8 cellular contexts compared by ENCODE assay signal in genomic region chr10:86711957-86712708, GRCh38. TPM values are rescaled to one million over a fixed set of nuclear protein-coding genes. Genes with fewer than 3 reads are reported as not detected.
DNase-seq lines count a peak whose midpoint lies in the region; ATAC-seq and TF ChIP-seq lines count a peak whose summit lies in the region.

No MANE protein-coding gene starts in this region.

- dilution Hi-C loops in mammary epithelial cell (cut with HindIII; ENCODE audit: low sequenced_read_pairs) = no loop called here

- no peak for TF ChIP-seq POLR2A in stomach (IDR thresholded peaks at IDR 0.05)

- in situ Hi-C loops in mammary epithelial cell (cut with MboI; ENCODE audit: low sequenced_read_pairs in 2 of 2) = no loop called here

- H3K9me3 ChIP-seq in CD8-positive, alpha-beta memory T cell (ENCODE audit: low read length) = no peaks in the 10 kb centered on the region
- no peaks in the 10 kb centered on the region for H3K9me3 ChIP-seq in mammary epithelial cell (replicated peaks; ENCODE audit: insufficient read depth, low read length)
- no peaks in the 10 kb centered on the region for H3K9me3 ChIP-seq in stomach

- H3K27ac ChIP-seq in CD8-positive, alpha-beta memory T cell (ENCODE audit: low read depth, low read length) = peak overlapping the region; percentile 43
- peak overlapping the region; percentile 48 for H3K27ac ChIP-seq in mammary epithelial cell (ENCODE audit: insufficient read depth, low read depth, low read length)
- peak overlapping the region; percentile 91 to 99 (median 96) for H3K27ac ChIP-seq in stomach

- CTCF ChIA-PET in CD8-positive, alpha-beta memory T cell (lab: Charles Lee) = interaction anchor here (1.4 to 1.9 kb wide), 2 partner anchors 18 to 188 kb away, joined by 5 to 9 read pairs; no protein-coding TSS in a partner anchor
- CTCF ChIA-PET in mammary epithelial cell (lab: Charles Lee; ENCODE audit: low non-redundant PET) = interaction anchor here (0.5 to 0.6 kb wide), 2 partner anchors 45 to 154 kb away, joined by 3 to 5 read pairs; no protein-coding TSS in a partner anchor

- WGBS in mammary epithelial cell (ENCODE audit: low coverage, missing lambda C conversion rate) = 17% methylated on average over 28 of the region's 32 CpGs
- WGBS in stomach, 5 donors = 13 to 17% (median 14%) methylated on average over 32 of the region's 32 CpGs

- POLR2A ChIA-PET in CD8-positive, alpha-beta memory T cell (lab: Charles Lee) = interaction anchor here (0.6 to 1.5 kb wide), 3 partner anchors 256 to 319 kb away, joined by 3 to 5 read pairs (median 5); partner anchors contain the start of gene ADIRF

- peak overlapping the region; percentile 100 for H2AFZ ChIP-seq in mammary epithelial cell (ENCODE audit: low read depth, low read length)

- H3K4me3 Mint-ChIP-seq in CD8-positive, alpha-beta memory T cell = peak overlapping the region; percentile 81 to 93 (median 85)

- no peaks in the 10 kb centered on the region for H3K36me3 Mint-ChIP-seq in CD8-positive, alpha-beta memory T cell

- intact Hi-C loops in mammary epithelial cell (cut with micrococcal nuclease) = loop anchor here (1.0 to 2.0 kb wide), 3 partner anchors 45 to 249 kb away; no protein-coding TSS in a partner anchor
- intact Hi-C loops in left colon (cut with DNase I, micrococcal nuclease) = no loop called here
- intact Hi-C loops in stomach (cut with DNase I; ENCODE audit: low total_unique reads) = no loop called here

- peak overlapping the region; percentile 73 for H3K9ac ChIP-seq in mammary epithelial cell (ENCODE audit: insufficient read depth, low read length)

- no peak for TF ChIP-seq CTCF in mammary epithelial cell (conservative IDR thresholded peaks at IDR 0.05 in 1 of 2, IDR thresholded peaks at IDR 0.05 in 1 of 2; ENCODE audit: extremely low read depth in 1 of 2, insufficient read depth in 1 of 2, low read depth in 1 of 2, low read length in 2 of 2)
- TF ChIP-seq CTCF in stomach (IDR thresholded peaks at IDR 0.05) = no peak

- H3K4me2 ChIP-seq in mammary epithelial cell (ENCODE audit: insufficient read depth, low read depth, low read length) = peak overlapping the region; percentile 98

- DNase-seq in CD8-positive, alpha-beta memory T cell = peak in 2 of 5 donors; percentile 32 to 58
- peak; percentile 16 for DNase-seq in NOMO-1 treated with dmso at 0.1 percent for 144 hours (lab: John Stamatoyannopoulos, UW; ENCODE audit: unreplicated experiment)
- DNase-seq in mammary epithelial cell = peak; percentile 17
- peak in 1 of 2 donors; percentile 27 for DNase-seq in left colon
- DNase-seq in stomach = no peak
- no peak for DNase-seq in NK-92 treated with Interleukin-12 subunit alpha and Interleukin-12 subunit beta, amount 100 ng/mL, for 24 hours (lab: John Stamatoyannopoulos, UW)

- no peaks in the 10 kb centered on the region for H3K9me3 Mint-ChIP-seq in CD8-positive, alpha-beta memory T cell

- BruUV-seq in mammary epithelial cell (replicated peaks; lab: Mats Ljungman, UMichigan) = no TSS peak

- TF ChIP-seq EP300 in stomach (IDR thresholded peaks at IDR 0.05) = no peak

- H3K36me3 ChIP-seq in CD8-positive, alpha-beta memory T cell (ENCODE audit: insufficient read depth, low read length) = no peaks in the 10 kb centered on the region
- no peaks in the 10 kb centered on the region for H3K36me3 ChIP-seq in mammary epithelial cell (ENCODE audit: insufficient read depth, low read length)
- H3K36me3 ChIP-seq in stomach = no peaks in the 10 kb centered on the region

- H3K4me1 ChIP-seq in CD8-positive, alpha-beta memory T cell (ENCODE audit: insufficient read depth, low read length) = peaks cover 11% of the 10 kb centered on the region
- H3K4me1 ChIP-seq in mammary epithelial cell (ENCODE audit: insufficient read depth, low read length) (peaks cover 15% of the 10 kb centered on the region), stomach (peaks cover 7 to 33% (median 24%) of the 10 kb centered on the region in 4 donors)

- peak overlapping the region; percentile 69 to 96 (median 94) for H3K27ac Mint-ChIP-seq in CD8-positive, alpha-beta memory T cell

- H4K20me1 ChIP-seq in mammary epithelial cell (ENCODE audit: insufficient read depth, low read length) = no peaks in the 10 kb centered on the region

- ATAC-seq in GM18868 (IDR thresholded peaks at IDR 0.05; ENCODE audit: unreplicated experiment) (peak; percentile 30), HG03039 (IDR thresholded peaks at IDR 0.05; ENCODE audit: unreplicated experiment) (peak; percentile 20), left colon (peak; percentile 10)

- peaks cover 3% of the 10 kb centered on the region for H3K79me2 ChIP-seq in mammary epithelial cell (ENCODE audit: insufficient read depth, low read length)

- peaks cover 11 to 17% (median 14%) of the 10 kb centered on the region in 3 donors for H3K4me1 Mint-ChIP-seq in CD8-positive, alpha-beta memory T cell

- H3K27me3 Mint-ChIP-seq in CD8-positive, alpha-beta memory T cell = no peaks in the 10 kb centered on the region

- no peaks in the 10 kb centered on the region for H3K27me3 ChIP-seq in CD8-positive, alpha-beta memory T cell (ENCODE audit: insufficient read depth, low read length, poor library complexity, severe bottlenecking)
- H3K27me3 ChIP-seq in mammary epithelial cell (ENCODE audit: insufficient read depth, low read length) = no peaks in the 10 kb centered on the region
- H3K27me3 ChIP-seq in stomach = no peaks in the 10 kb centered on the region

- H3K4me3 ChIP-seq in CD8-positive, alpha-beta memory T cell (ENCODE audit: low read length) = peak overlapping the region; percentile 30
- H3K4me3 ChIP-seq in mammary epithelial cell (replicated peaks in 1 of 3; ENCODE audit: insufficient read depth in 1 of 3, low read depth in 2 of 3, low read length in 3 of 3) = peak overlapping the region; percentile 60 to 72 (median 63)
- peak overlapping the region; percentile 66 to 84 (median 76) for H3K4me3 ChIP-seq in stomach

RNA-seq across cellular contexts. Expression of gene LDB3, which starts 43.8 kb away (rescaled TPM):
- total RNA-seq in CD8-positive, alpha-beta memory T cell = under 1 TPM; 0.04 to 0.07 TPM
- polyA plus RNA-seq in CD8-positive, alpha-beta memory T cell = not detected
- total RNA-seq in mammary epithelial cell (not detected), left colon (1 to 10 TPM in 1 of 2 donors, under 1 TPM in 1; 0.31 to 4.3 TPM), stomach (1 to 10 TPM in 4 of 5 donors, under 1 TPM in 1; 0.29 to 8.5 (median 2.2) TPM)
- polyA plus RNA-seq in mammary epithelial cell (not detected), stomach (1 to 10 TPM; 1.1 to 3.4 (median 2.7) TPM)
- not detected for polyA minus RNA-seq in mammary epithelial cell

RNA-seq across cellular contexts. Expression of gene BMPR1A, which starts 44.3 kb away (rescaled TPM):
- 10 to 100 TPM; 20.9 to 21.9 TPM for total RNA-seq in CD8-positive, alpha-beta memory T cell
- polyA plus RNA-seq in CD8-positive, alpha-beta memory T cell = 6.4 TPM
- 10 to 100 TPM; 29.8 to 58.0 TPM for total RNA-seq in mammary epithelial cell
- 19.1 TPM for polyA plus RNA-seq in mammary epithelial cell
- polyA minus RNA-seq in mammary epithelial cell = 16.7 TPM
- total RNA-seq in left colon = 10 to 100 TPM; 38.9 to 50.9 TPM
- 100 to 1,000 TPM in 1 of 5 donors, 10 to 100 TPM in 4; 18.3 to 104 (median 35.3) TPM for total RNA-seq in stomach
- polyA plus RNA-seq in stomach = 1 to 10 TPM; 5.8 to 6.5 (median 5.9) TPM

RNA-seq across cellular contexts. Expression of gene OPN4, which starts 57.8 kb away (rescaled TPM):
- total RNA-seq in CD8-positive, alpha-beta memory T cell = not detected
- polyA plus RNA-seq in CD8-positive, alpha-beta memory T cell = not detected
- total RNA-seq in mammary epithelial cell (not detected), left colon (under 1 TPM; 0.15 to 0.20 TPM), stomach (not detected)
- polyA plus RNA-seq in mammary epithelial cell (not detected), stomach (not detected)
- not detected for polyA minus RNA-seq in mammary epithelial cell

Comparison
In these comparisons a context has a peak if more than half of its experiments do, and no peak if none do; other contexts are left out.
1. DNase-seq: peak in NOMO-1 treated with dmso at 0.1 percent for 144 hours (single experiment) and mammary epithelial cell (single experiment); none in stomach (single experiment) and NK-92 treated with Interleukin-12 subunit alpha and Interleukin-12 subunit beta, amount 100 ng/mL, for 24 hours (single experiment).
2. H3K27ac ChIP-seq: peak in every context shown above with its lines; median percentile 96 in stomach; 48 in mammary epithelial cell; 43 in CD8-positive, alpha-beta memory T cell.
3. Peak in every context shown above with its lines, with median percentiles within 50 percentile points of each other: H3K4me3 ChIP-seq and ATAC-seq.